In the genomic region with DNA sequence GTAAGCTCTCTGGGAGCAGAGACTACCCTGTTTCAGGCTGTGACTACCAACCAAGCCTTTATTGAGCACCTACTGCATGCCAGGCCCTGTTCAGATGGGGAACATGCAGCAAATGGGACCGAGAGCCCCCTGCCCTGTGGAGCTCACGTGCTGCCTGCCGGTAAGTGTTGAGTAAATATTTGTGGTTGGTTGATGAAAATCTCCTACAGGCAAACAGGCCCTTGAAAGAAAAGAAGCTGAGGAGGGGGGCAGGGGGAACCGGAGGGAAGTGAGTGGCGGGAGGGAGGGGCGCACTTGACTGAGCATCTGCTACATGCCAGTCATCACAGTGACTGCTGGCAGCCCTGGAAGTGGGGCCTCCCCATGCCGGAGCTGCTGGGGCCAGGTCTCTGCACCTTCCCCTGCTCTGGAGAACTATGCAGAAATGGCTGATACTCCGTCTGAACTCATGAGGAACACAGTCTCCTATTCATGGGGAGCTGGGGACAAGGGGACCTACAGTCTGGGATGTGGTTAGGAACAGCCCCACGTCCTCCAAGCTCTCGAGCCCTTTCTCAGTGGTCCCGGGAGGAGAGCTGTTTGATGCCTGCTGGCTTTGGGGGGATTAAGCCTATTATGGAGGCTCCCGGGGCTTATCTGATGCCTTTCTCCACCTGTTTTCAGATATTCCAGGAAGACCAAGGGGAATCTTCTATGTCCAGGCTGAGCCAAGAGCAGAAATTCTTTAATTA, we compare ENCODE assay signal across 12 cellular contexts.
DNase-seq lines count a peak whose midpoint lies in the region; ATAC-seq and TF ChIP-seq lines count a peak whose summit lies in the region.
"Had no signal": no experiment of that assay in that cellular context is flagged by ENCODE, and none has a peak within 500 bp of the region (broad histone marks: within the 10 kb centered on the region; RNA-seq: fewer than 3 reads in every experiment).

No MANE protein-coding gene starts in this region.

- peaks cover 10% of the 10 kb centered on the region for H3K27me3 Mint-ChIP-seq in nephron (ENCODE audit: low read depth)
- H3K27me3 Mint-ChIP-seq: CD4-positive, alpha-beta memory T cell had no signal

- H3K9me3 Mint-ChIP-seq in nephron, result no peaks in the 10 kb centered on the region
- H3K9me3 Mint-ChIP-seq: activated naive CD4-positive, alpha-beta T cell treated with anti-CD3 and anti-CD28 coated beads, Interleukin-2, amount 50 U/mL, for 72 hours; CD4-positive, alpha-beta memory T cell; natural killer cell had no signal

- no peak for TF ChIP-seq CTCF in nephron (IDR thresholded peaks at IDR 0.05; ENCODE audit: unreplicated experiment in 3 of 3)

- no peaks in the 10 kb centered on the region for H3K36me3 Mint-ChIP-seq in nephron (ENCODE audit: low read depth)
- H3K36me3 Mint-ChIP-seq: activated naive CD4-positive, alpha-beta T cell treated with anti-CD3 and anti-CD28 coated beads, Interleukin-2, amount 50 U/mL, for 72 hours; CD4-positive, alpha-beta memory T cell; natural killer cell had no signal

- DNase-seq in DMS79 treated with DMSO at 0.1 percent for 48 hours (lab: John Stamatoyannopoulos, UW), result peak; percentile 92
- DNase-seq in NCI-H146 (lab: John Stamatoyannopoulos, UW), result peak; percentile 50
- peak; percentile 97 for DNase-seq in NCI-H82 (lab: John Stamatoyannopoulos, UW)
- DNase-seq in inferior parietal cortex (ENCODE audit: extremely low spot score), result no peak
- DNase-seq: CD4-positive, alpha-beta memory T cell; KG1; kidney glomerular epithelial cell; natural killer cell had no signal

- H3K27ac Mint-ChIP-seq in nephron, result peak overlapping the region; percentile 61 to 80 (median 67)
- H3K27ac Mint-ChIP-seq: activated naive CD4-positive, alpha-beta T cell treated with anti-CD3 and anti-CD28 coated beads, Interleukin-2, amount 50 U/mL, for 72 hours; natural killer cell had no signal

- ATAC-seq in HG02759 (IDR thresholded peaks at IDR 0.05; ENCODE audit: unreplicated experiment), result no peak
- no peak for ATAC-seq in GM21737 (IDR thresholded peaks at IDR 0.05; ENCODE audit: unreplicated experiment)
- ATAC-seq: activated naive CD4-positive, alpha-beta T cell treated with anti-CD3 and anti-CD28 coated beads, Interleukin-2, amount 50 U/mL, for 72 hours; natural killer cell had no signal

- H3K4me1 Mint-ChIP-seq in nephron, result peaks cover 56% of the 10 kb centered on the region
- H3K4me1 Mint-ChIP-seq: CD4-positive, alpha-beta memory T cell; natural killer cell had no signal

- H3K4me3 Mint-ChIP-seq in nephron, result peak overlapping the region in 1 of 3 experiments; percentile 34
- H3K4me3 Mint-ChIP-seq: CD4-positive, alpha-beta memory T cell; natural killer cell had no signal
